In the genomic region with DNA sequence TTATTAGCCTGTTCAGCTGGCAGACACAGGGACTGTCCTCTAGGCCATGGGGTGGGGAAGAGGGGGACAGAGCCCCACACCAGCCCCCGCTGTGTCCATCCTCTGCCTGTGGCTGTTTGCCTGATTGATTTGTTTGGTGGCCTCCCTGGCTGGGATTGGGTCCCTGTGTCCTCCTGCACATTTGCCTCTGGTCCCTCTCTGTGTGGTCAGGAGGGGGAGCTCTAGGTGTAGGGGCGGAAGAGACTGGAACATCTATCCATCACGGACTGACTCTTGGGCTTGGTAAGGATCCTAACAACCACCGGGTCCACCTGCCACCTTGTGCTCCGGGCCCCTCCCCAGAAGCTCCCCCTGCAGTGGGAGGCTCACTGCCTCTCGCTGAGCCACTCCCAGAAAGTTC, we compare ENCODE assay signal across 9 cellular contexts. TPM values are rescaled to one million over a fixed set of nuclear protein-coding genes. Genes with fewer than 3 reads are reported as not detected.
A peak's percentile ranks its signal among the peaks of the same experiment; 100 is the strongest.
DNase-seq lines count a peak whose midpoint lies in the region; ATAC-seq and TF ChIP-seq lines count a peak whose summit lies in the region.
"Had no signal": no experiment of that assay in that cellular context is flagged by ENCODE, and none has a peak within 500 bp of the region (broad histone marks: within the 10 kb centered on the region; RNA-seq: fewer than 3 reads in every experiment).

No MANE protein-coding gene starts in this region.

- DNase-seq in NCI-H2107 treated with DMSO at 0.1 percent for 48 hours (lab: John Stamatoyannopoulos, UW; ENCODE audit: unreplicated experiment) (peak; percentile 18), NCI-H2107 (lab: John Stamatoyannopoulos, UW) (no peak), LHCN-M2 (ENCODE audit: low read depth) (peak; percentile 25), psoas muscle (no peak)
- no peak for DNase-seq in naive thymus-derived CD8-positive, alpha-beta T cell

- peaks cover 7% of the 10 kb centered on the region for H3K4me1 ChIP-seq in psoas muscle

- no peaks in the 10 kb centered on the region for H3K36me3 Mint-ChIP-seq in brain
- H3K36me3 Mint-ChIP-seq in naive thymus-derived CD8-positive, alpha-beta T cell = no peaks in the 10 kb centered on the region

- H3K4me3 Mint-ChIP-seq in brain = no peak overlapping the region
- no peak overlapping the region for H3K4me3 Mint-ChIP-seq in naive thymus-derived CD8-positive, alpha-beta T cell

- H3K9me3 ChIP-seq in psoas muscle = no peaks in the 10 kb centered on the region

- POLR2A ChIA-PET in naive thymus-derived CD8-positive, alpha-beta T cell (lab: Charles Lee) = interaction anchor here (0.9 to 4.1 kb wide), 3 partner anchors 9 to 38 kb away, joined by 4 to 54 read pairs (median 8); partner anchors contain the start of gene CCDC167

- no peak for TF ChIP-seq CTCF in brain (conservative IDR thresholded peaks at IDR 0.05)
- peak; percentile 15 for TF ChIP-seq CTCF in psoas muscle (IDR thresholded peaks at IDR 0.05)

- peaks cover 88% of the 10 kb centered on the region for H3K4me1 Mint-ChIP-seq in brain
- peaks cover 9 to 42% (median 15%) of the 10 kb centered on the region in 4 donors for H3K4me1 Mint-ChIP-seq in naive thymus-derived CD8-positive, alpha-beta T cell

- ATAC-seq in psoas muscle = no peak
- ATAC-seq in HG02840 (IDR thresholded peaks at IDR 0.05; ENCODE audit: low FRiP score, unreplicated experiment) = no peak
- ATAC-seq in naive thymus-derived CD8-positive, alpha-beta T cell = no peak
- no peak for ATAC-seq in HG03571 (IDR thresholded peaks at IDR 0.05; ENCODE audit: unreplicated experiment)

- peaks cover 0 to 36% (median 9%) of the 10 kb centered on the region in 3 donors for H3K27me3 ChIP-seq in psoas muscle (ENCODE audit: insufficient read depth in 3 of 3, low read length in 2 of 3)

- peak overlapping the region in 4 of 5 experiments; percentile 41 to 81 (median 72) for H3K27ac Mint-ChIP-seq in brain
- peak overlapping the region in 3 of 10 donors; percentile 54 to 86 (median 67) for H3K27ac Mint-ChIP-seq in naive thymus-derived CD8-positive, alpha-beta T cell

- WGBS in psoas muscle, 3 donors = 68 to 85% (median 79%) methylated on average over 6 of the region's 6 CpGs

- no peak overlapping the region for H3K4me3 ChIP-seq in psoas muscle

- intact Hi-C loops in psoas muscle (cut with DNase I) = loop anchor here in 1 of 2 donors (2.0 kb wide), 1 partner anchor 155 kb away; no protein-coding TSS in a partner anchor

- peaks cover 48% of the 10 kb centered on the region for H3K27me3 Mint-ChIP-seq in brain
- H3K27me3 Mint-ChIP-seq in naive thymus-derived CD8-positive, alpha-beta T cell = peaks cover 0 to 2% (median 0%) of the 10 kb centered on the region in 5 donors

- H3K36me3 ChIP-seq in psoas muscle (ENCODE audit: insufficient read depth in 1 of 2, low read depth in 1 of 2) = no peaks in the 10 kb centered on the region

- no peak overlapping the region for H3K27ac ChIP-seq in psoas muscle
- H3K27ac ChIP-seq: C4-2B had no signal

- peaks cover 0 to 3% (median 0%) of the 10 kb centered on the region in 5 experiments for H3K9me3 Mint-ChIP-seq in brain
- H3K9me3 Mint-ChIP-seq in naive thymus-derived CD8-positive, alpha-beta T cell = no peaks in the 10 kb centered on the region

RNA-seq across cellular contexts. Expression of gene CCDC167, which starts 38.4 kb away (rescaled TPM):
- total RNA-seq in LHCN-M2 (2014; rRNA removed) = 41.4 and 47.6 TPM in 2 replicates
- 63.4 TPM for polyA plus RNA-seq in LHCN-M2 (2012)
- polyA plus RNA-seq in brain (ENCODE audit: insufficient read depth, low read depth, low replicate concordance) = 233 TPM
- 10 to 100 TPM; 11.5 to 15.7 (median 14.3) TPM for total RNA-seq in psoas muscle
- polyA plus RNA-seq in psoas muscle = 10 to 100 TPM; 31.4 to 50.8 (median 38.7) TPM
- 10 to 100 TPM; 17.9 TPM for total RNA-seq in naive thymus-derived CD8-positive, alpha-beta T cell
- polyA plus RNA-seq in naive thymus-derived CD8-positive, alpha-beta T cell = 10 to 100 TPM; 64.3 to 74.7 (median 69.3) TPM

Comparison
In these comparisons a context has a peak if more than half of its experiments do, and no peak if none do; other contexts are left out.
1. DNase-seq: peak in NCI-H2107 treated with DMSO at 0.1 percent for 48 hours (single experiment) and LHCN-M2 (single experiment); none in NCI-H2107 (single experiment), psoas muscle (0 of 2) and naive thymus-derived CD8-positive, alpha-beta T cell (0 of 10).